In the genomic region with DNA sequence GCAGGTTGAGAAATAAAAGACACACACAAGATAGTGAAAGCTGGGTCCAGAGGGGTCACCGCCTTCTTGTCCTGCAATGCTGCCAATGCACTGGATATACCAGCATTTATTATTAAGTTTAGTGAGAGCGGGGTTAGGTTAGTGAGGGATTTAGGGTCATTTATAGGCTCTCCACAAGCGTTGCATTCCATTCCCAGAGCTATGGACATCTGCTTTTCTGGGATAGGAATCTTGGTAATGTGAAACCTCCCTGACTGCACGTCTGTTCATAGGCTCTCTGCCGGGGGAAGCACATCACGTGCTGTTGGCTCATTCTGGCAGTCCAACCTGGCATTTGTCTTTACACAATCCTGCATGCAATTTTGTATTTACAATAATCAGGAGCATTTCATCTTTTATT, we compare ENCODE assay signal across 5 cellular contexts. TPM values are rescaled to one million over a fixed set of nuclear protein-coding genes. Genes with fewer than 3 reads are reported as not detected.
"Had no signal": no experiment of that assay in that cellular context is flagged by ENCODE, and none has a peak within 500 bp of the region (broad histone marks: within the 10 kb centered on the region; RNA-seq: fewer than 3 reads in every experiment).

No MANE protein-coding gene starts in this region.

RNA-seq across cellular contexts. Expression of a gene that starts 27.5 kb away (rescaled TPM):
- total RNA-seq: OCI-LY7, PC-9, Right ventricle myocardium superior, SJSA1 had no signal

RNA-seq across cellular contexts. Expression of a gene that starts 52.7 kb away (rescaled TPM):
- total RNA-seq: M059J, OCI-LY7, Right ventricle myocardium superior, SJSA1 had no signal
